1 cellular context compared by ENCODE assay signal in genomic region chr6:52537001-52537753, GRCh38.
TF ChIP-seq lines count a peak whose summit lies in the region.

No MANE protein-coding gene starts in this region.

TF ChIP-seq in GM23338, 12 proteins besides CTCF, POLR2A, EP300 and RAD21 (continued from another document):
- TF ChIP-seq ZNF462 (CRISPR knock-in tag; IDR thresholded peaks at IDR 0.05): no peak
- TF ChIP-seq POLR2AphosphoS5 (IDR thresholded peaks at IDR 0.05; ENCODE audit: low read depth): no peak
- TF ChIP-seq EZH2phosphoT487 (IDR thresholded peaks at IDR 0.05; ENCODE audit: unreplicated experiment): no peak
- no peak for TF ChIP-seq ETS1 (IDR thresholded peaks at IDR 0.05)
- TF ChIP-seq NANOG (IDR thresholded peaks at IDR 0.05; ENCODE audit: borderline replicate concordance): no peak
- TF ChIP-seq EZH2 (IDR thresholded peaks at IDR 0.05; ENCODE audit: low read depth, unreplicated experiment): no peak
- no peak for TF ChIP-seq JUNB (IDR thresholded peaks at IDR 0.05; ENCODE audit: unreplicated experiment)
- TF ChIP-seq ZNF331 (CRISPR knock-in tag; IDR thresholded peaks at IDR 0.05; ENCODE audit: low read depth): no peak
- no peak for TF ChIP-seq STAT1 (IDR thresholded peaks at IDR 0.05; ENCODE audit: unreplicated experiment)
- no peak for TF ChIP-seq CREB1 (CRISPR knock-in tag; IDR thresholded peaks at IDR 0.05; ENCODE audit: low read depth)
- no peak for TF ChIP-seq ZNF114 (CRISPR knock-in tag; IDR thresholded peaks at IDR 0.05)
